ENCODE assay signal across 26 cellular contexts in genomic region chr2:17772532-17772931, GRCh38. TPM values are rescaled to one million over a fixed set of nuclear protein-coding genes. Genes with fewer than 3 reads are reported as not detected.
"Had no signal": no experiment of that assay in that cellular context is flagged by ENCODE, and none has a peak within 500 bp of the region (broad histone marks: within the 10 kb centered on the region; RNA-seq: fewer than 3 reads in every experiment).

No MANE protein-coding gene starts in this region.

- H3K27ac ChIP-seq: HL-60, KMS-11, RWPE1, SJSA1, SK-N-MC had no signal

- H3K4me1 Mint-ChIP-seq: IgD-negative memory B cell had no signal

- H3K27me3 Mint-ChIP-seq: IgD-negative memory B cell had no signal

- DNase-seq: Kasumi-1, MM.1S, NCI-H1092 treated with DMSO at 0.1 percent for 48 hours, NCI-H1436, NCI-H187, NCI-H2029, NCI-H2081 treated with DMSO at 0.1 percent for 48 hours, NCI-H2171, NCI-H226, NCI-H446, NCI-H510A, NCI-H524 treated with DMSO at 0.1 percent for 48 hours, NCI-H69, NCI-H774, PC-3, SIG-M5 had no signal

- ATAC-seq: K562, Panc1, PC-3 had no signal

- H3K4me3 ChIP-seq: K562, SJSA1, SK-N-MC had no signal

- H3K27ac Mint-ChIP-seq: IgD-negative memory B cell had no signal

- H3K4me3 Mint-ChIP-seq: IgD-negative memory B cell had no signal

- FAIRE-seq: HTR-8/SVneo, K562 had no signal

- H3K9me3 ChIP-seq: SJSA1 had no signal

- H3K4me1 ChIP-seq: SJSA1 had no signal

- H3K27me3 ChIP-seq: SJSA1 had no signal

- H3K9me3 Mint-ChIP-seq: IgD-negative memory B cell had no signal

RNA-seq across cellular contexts. Expression of gene MSGN1, which starts 43.7 kb away (rescaled TPM):
- total RNA-seq: K562, M059J, PC-3, SJSA1 had no signal
- polyA plus RNA-seq: IgD-negative memory B cell, K562 had no signal
